10 cellular contexts compared by ENCODE assay signal in the genomic region with DNA sequence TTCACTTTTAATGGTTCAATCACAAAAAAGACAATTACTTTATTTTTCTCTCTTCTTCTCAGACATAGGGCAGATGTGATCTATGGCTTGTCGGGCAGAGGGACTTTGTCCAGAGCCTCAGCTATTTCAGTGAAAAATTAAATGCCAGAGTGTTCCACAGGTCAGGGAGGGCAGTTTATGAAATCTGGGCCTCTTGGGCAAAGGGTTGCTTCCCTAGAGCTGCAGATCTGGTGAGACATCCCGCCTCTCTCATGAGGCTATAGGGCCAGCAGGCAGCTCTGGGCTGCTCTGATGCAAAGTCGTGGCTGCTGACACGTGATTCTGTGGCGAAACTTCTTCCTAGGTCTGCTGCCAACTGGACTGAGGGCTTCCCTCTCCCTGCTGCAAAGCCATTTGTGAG. TPM values are rescaled to one million over a fixed set of nuclear protein-coding genes. Genes with fewer than 3 reads are reported as not detected.
DNase-seq lines count a peak whose midpoint lies in the region; ATAC-seq and TF ChIP-seq lines count a peak whose summit lies in the region.
"Had no signal": no experiment of that assay in that cellular context is flagged by ENCODE, and none has a peak within 500 bp of the region (broad histone marks: within the 10 kb centered on the region; RNA-seq: fewer than 3 reads in every experiment).

No MANE protein-coding gene starts in this region.

- no peaks in the 10 kb centered on the region for H3K27me3 ChIP-seq in SK-N-SH (ENCODE audit: insufficient read depth)

- H3K79me2 ChIP-seq in SK-N-SH (ENCODE audit: insufficient read depth) = no peaks in the 10 kb centered on the region

- peaks cover 21 to 22% of the 10 kb centered on the region in 2 experiments; a peak in 2 of 4 replicates for H3K4me1 ChIP-seq in SK-N-SH (ENCODE audit: control insufficient read depth in 1 of 2, insufficient read depth in 2 of 2, low read depth in 1 of 2, low read length in 1 of 2)

- peak; percentile 9; the same call in 1 of the 3 replicates for ATAC-seq in SK-N-SH treated with all-trans-retinoic acid at 6 μM for 48 hours
- ATAC-seq in GM19324 (IDR thresholded peaks at IDR 0.05; ENCODE audit: low FRiP score, unreplicated experiment) = no peak
- no peak for ATAC-seq in GM21529 (IDR thresholded peaks at IDR 0.05; ENCODE audit: unreplicated experiment)
- ATAC-seq: activated CD8-positive, alpha-beta memory T cell treated with anti-CD3 and anti-CD28 coated beads, Interleukin-2, amount 10 ng/mL, durations not matched to agents 7 days and 5 days had no signal

- H3K27ac ChIP-seq in SK-N-SH (ENCODE audit: low read depth in 2 of 2, low read length in 1 of 2) = no peak overlapping the region
- H3K27ac ChIP-seq in caudate nucleus (ENCODE audit: low read depth, low read length) = no peak overlapping the region

- no peak for TF ChIP-seq RAD21 in SK-N-SH (IDR thresholded peaks at IDR 0.05; ENCODE audit: low read length)

- TF ChIP-seq EP300 in SK-N-SH (IDR thresholded peaks at IDR 0.05; ENCODE audit: borderline replicate concordance in 1 of 2, low read depth in 1 of 2, low read length in 1 of 2) = no peak

- peaks cover 7% of the 10 kb centered on the region for H3F3A ChIP-seq in SK-N-SH (replicated peaks; ENCODE audit: insufficient read depth)

- H3K36me3 ChIP-seq in SK-N-SH (replicated peaks in 1 of 2; ENCODE audit: control insufficient read depth in 1 of 2, insufficient read depth in 2 of 2, low read length in 1 of 2) = no peaks in the 10 kb centered on the region

- intact Hi-C loops in lower leg skin (cut with DNase I; ENCODE audit: low total_unique reads) = no loop called here

- TF ChIP-seq CTCF in SK-N-SH (IDR thresholded peaks at IDR 0.05) (no peak), lower leg skin (IDR thresholded peaks at IDR 0.05) (no peak)

- H3K4me3 ChIP-seq in SK-N-SH (ENCODE audit: low read depth in 2 of 2, low read length in 1 of 2) (no peak overlapping the region), lower leg skin (ENCODE audit: low read depth, poor library complexity, severe bottlenecking) (no peak overlapping the region)

- H3K9ac ChIP-seq in SK-N-SH = no peak overlapping the region

- DNase-seq in SK-N-SH = no peak
- peak in 46 of 61 donors; percentile 19 to 70 (median 47) for DNase-seq in caudate nucleus (lab: John Stamatoyannopoulos, UW)
- DNase-seq in lower leg skin (ENCODE audit: low spot score in 2 of 2) = peak; percentile 74 to 94
- DNase-seq in kidney glomerular epithelial cell (lab: John Stamatoyannopoulos, UW) = no peak
- no peak for DNase-seq in NCI-H2081 treated with DMSO at 0.1 percent for 48 hours (lab: John Stamatoyannopoulos, UW)
- DNase-seq: activated CD8-positive, alpha-beta memory T cell treated with anti-CD3 and anti-CD28 coated beads, Interleukin-2, amount 10 ng/mL, durations not matched to agents 7 days and 5 days; NCI-H1105 had no signal

- H3K4me2 ChIP-seq in SK-N-SH = no peak overlapping the region

- 82% methylated on average over 2 of the region's 5 CpGs for WGBS in SK-N-SH (ENCODE audit: low lambda C conversion rate)
- 46 to 71% methylated on average over 5 of the region's 5 CpGs for WGBS in lower leg skin, 2 donors

- no peak overlapping the region for H2AFZ ChIP-seq in SK-N-SH (ENCODE audit: low read depth)

- no peaks in the 10 kb centered on the region for H3K9me3 ChIP-seq in SK-N-SH

- H4K20me1 ChIP-seq in SK-N-SH (ENCODE audit: insufficient read depth) = no peaks in the 10 kb centered on the region

- CTCF ChIA-PET in SK-N-SH (lab: Yijun Ruan, JAX) = interaction anchor here (0.6 kb wide), 1 partner anchor 27 kb away, joined by 3 read pairs; no protein-coding TSS in a partner anchor

- no peaks in the 10 kb centered on the region for H3K9me2 ChIP-seq in SK-N-SH

- POLR2A ChIA-PET in SK-N-SH (lab: Yijun Ruan, JAX) = no interaction called here

- no peak for TF ChIP-seq POLR2A in lower leg skin (IDR thresholded peaks at IDR 0.05)

TF ChIP-seq in SK-N-SH treated with all-trans-retinoic acid at 6 μM for 48 hours, 23 proteins besides CTCF, POLR2A, EP300 and RAD21:
- TF ChIP-seq, protein P1, sequence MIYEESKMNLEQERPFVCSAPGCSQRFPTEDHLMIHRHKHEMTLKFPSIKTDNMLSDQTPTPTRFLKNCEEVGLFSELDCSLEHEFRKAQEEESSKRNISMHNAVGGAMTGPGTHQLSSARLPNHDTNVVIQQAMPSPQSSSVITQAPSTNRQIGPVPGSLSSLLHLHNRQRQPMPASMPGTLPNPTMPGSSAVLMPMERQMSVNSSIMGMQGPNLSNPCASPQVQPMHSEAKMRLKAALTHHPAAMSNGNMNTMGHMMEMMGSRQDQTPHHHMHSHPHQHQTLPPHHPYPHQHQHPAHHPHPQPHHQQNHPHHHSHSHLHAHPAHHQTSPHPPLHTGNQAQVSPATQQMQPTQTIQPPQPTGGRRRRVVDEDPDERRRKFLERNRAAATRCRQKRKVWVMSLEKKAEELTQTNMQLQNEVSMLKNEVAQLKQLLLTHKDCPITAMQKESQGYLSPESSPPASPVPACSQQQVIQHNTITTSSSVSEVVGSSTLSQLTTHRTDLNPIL (CRISPR knock-in tag; IDR thresholded peaks at IDR 0.05; ENCODE audit: low read depth) = no peak
- TF ChIP-seq ZC3H10 (CRISPR knock-in tag; IDR thresholded peaks at IDR 0.05) (no peak), CSDC2 (CRISPR knock-in tag; IDR thresholded peaks at IDR 0.05) (no peak), PPARA (CRISPR knock-in tag; IDR thresholded peaks at IDR 0.05; ENCODE audit: borderline replicate concordance) (no peak), RARB (CRISPR knock-in tag; IDR thresholded peaks at IDR 0.05) (no peak), ZNF8 (CRISPR knock-in tag; IDR thresholded peaks at IDR 0.05) (no peak), ISL1 (CRISPR knock-in tag; IDR thresholded peaks at IDR 0.05) (no peak), TOX (CRISPR knock-in tag; IDR thresholded peaks at IDR 0.05; ENCODE audit: borderline replicate concordance) (no peak)

TF ChIP-seq in SK-N-SH, 30 proteins besides CTCF, POLR2A, EP300 and RAD21:
- no peak for TF ChIP-seq MEF2A (IDR thresholded peaks at IDR 0.05; ENCODE audit: borderline replicate concordance, low read depth)
- TF ChIP-seq JUND (IDR thresholded peaks at IDR 0.05) = no peak
- TF ChIP-seq GABPA (IDR thresholded peaks at IDR 0.05; ENCODE audit: low read depth) = no peak
- TF ChIP-seq, protein P2, sequence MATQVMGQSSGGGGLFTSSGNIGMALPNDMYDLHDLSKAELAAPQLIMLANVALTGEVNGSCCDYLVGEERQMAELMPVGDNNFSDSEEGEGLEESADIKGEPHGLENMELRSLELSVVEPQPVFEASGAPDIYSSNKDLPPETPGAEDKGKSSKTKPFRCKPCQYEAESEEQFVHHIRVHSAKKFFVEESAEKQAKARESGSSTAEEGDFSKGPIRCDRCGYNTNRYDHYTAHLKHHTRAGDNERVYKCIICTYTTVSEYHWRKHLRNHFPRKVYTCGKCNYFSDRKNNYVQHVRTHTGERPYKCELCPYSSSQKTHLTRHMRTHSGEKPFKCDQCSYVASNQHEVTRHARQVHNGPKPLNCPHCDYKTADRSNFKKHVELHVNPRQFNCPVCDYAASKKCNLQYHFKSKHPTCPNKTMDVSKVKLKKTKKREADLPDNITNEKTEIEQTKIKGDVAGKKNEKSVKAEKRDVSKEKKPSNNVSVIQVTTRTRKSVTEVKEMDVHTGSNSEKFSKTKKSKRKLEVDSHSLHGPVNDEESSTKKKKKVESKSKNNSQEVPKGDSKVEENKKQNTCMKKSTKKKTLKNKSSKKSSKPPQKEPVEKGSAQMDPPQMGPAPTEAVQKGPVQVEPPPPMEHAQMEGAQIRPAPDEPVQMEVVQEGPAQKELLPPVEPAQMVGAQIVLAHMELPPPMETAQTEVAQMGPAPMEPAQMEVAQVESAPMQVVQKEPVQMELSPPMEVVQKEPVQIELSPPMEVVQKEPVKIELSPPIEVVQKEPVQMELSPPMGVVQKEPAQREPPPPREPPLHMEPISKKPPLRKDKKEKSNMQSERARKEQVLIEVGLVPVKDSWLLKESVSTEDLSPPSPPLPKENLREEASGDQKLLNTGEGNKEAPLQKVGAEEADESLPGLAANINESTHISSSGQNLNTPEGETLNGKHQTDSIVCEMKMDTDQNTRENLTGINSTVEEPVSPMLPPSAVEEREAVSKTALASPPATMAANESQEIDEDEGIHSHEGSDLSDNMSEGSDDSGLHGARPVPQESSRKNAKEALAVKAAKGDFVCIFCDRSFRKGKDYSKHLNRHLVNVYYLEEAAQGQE (IDR thresholded peaks at IDR 0.05; ENCODE audit: low read depth, low read length) = no peak
- TF ChIP-seq POLR2AphosphoS5 (IDR thresholded peaks at IDR 0.05; ENCODE audit: low read depth, low read length) = no peak
- TF ChIP-seq CHD2 (IDR thresholded peaks at IDR 0.05; ENCODE audit: low read length, partially characterized antibody) = no peak
- no peak for TF ChIP-seq FOXJ3 (CRISPR knock-in tag; IDR thresholded peaks at IDR 0.05)
- TF ChIP-seq SMC3 (IDR thresholded peaks at IDR 0.05; ENCODE audit: low read depth, low read length) = no peak
- TF ChIP-seq, protein P3, sequence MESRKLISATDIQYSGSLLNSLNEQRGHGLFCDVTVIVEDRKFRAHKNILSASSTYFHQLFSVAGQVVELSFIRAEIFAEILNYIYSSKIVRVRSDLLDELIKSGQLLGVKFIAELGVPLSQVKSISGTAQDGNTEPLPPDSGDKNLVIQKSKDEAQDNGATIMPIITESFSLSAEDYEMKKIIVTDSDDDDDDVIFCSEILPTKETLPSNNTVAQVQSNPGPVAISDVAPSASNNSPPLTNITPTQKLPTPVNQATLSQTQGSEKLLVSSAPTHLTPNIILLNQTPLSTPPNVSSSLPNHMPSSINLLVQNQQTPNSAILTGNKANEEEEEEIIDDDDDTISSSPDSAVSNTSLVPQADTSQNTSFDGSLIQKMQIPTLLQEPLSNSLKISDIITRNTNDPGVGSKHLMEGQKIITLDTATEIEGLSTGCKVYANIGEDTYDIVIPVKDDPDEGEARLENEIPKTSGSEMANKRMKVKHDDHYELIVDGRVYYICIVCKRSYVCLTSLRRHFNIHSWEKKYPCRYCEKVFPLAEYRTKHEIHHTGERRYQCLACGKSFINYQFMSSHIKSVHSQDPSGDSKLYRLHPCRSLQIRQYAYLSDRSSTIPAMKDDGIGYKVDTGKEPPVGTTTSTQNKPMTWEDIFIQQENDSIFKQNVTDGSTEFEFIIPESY (IDR thresholded peaks at IDR 0.05; ENCODE audit: borderline replicate concordance, low read depth) = no peak
- no peak for TF ChIP-seq RXRA (IDR thresholded peaks at IDR 0.05; ENCODE audit: borderline replicate concordance, low read depth)
- TF ChIP-seq SIN3A (IDR thresholded peaks at IDR 0.05; ENCODE audit: borderline replicate concordance, low read depth, low read length) = no peak

RNA-seq across cellular contexts. Expression of a gene that starts 6.0 kb away (rescaled TPM):
- polyA plus RNA-seq in SK-N-SH (2012; rRNA removed) = 1.4 TPM in 2 replicates
- polyA plus RNA-seq in SK-N-SH (2012; cell fraction: cytosol; rRNA removed) = 1.3 TPM in 2 replicates
- 5.6 and 5.8 TPM in 2 replicates for polyA plus RNA-seq in SK-N-SH (2012; cell fraction: nucleus; rRNA removed)
- 1 to 10 TPM; 5.6 to 7.6 (median 7.2) TPM for total RNA-seq in lower leg skin

Comparison
In these comparisons a context has a peak if more than half of its experiments do, and no peak if none do; other contexts are left out.
1. DNase-seq: peak in caudate nucleus (46 of 61) and lower leg skin (2 of 2); none in SK-N-SH (single experiment), kidney glomerular epithelial cell (single experiment) and NCI-H2081 treated with DMSO at 0.1 percent for 48 hours (single experiment).